17 cellular contexts compared by ENCODE assay signal in genomic region chr2:119119999-119120710, GRCh38. TPM values are rescaled to one million over a fixed set of nuclear protein-coding genes. Genes with fewer than 3 reads are reported as not detected.
A peak's percentile ranks its signal among the peaks of the same experiment; 100 is the strongest.
DNase-seq lines count a peak whose midpoint lies in the region; ATAC-seq, FAIRE-seq and TF ChIP-seq lines count a peak whose summit lies in the region.
"Had no signal": no experiment of that assay in that cellular context is flagged by ENCODE, and none has a peak within 500 bp of the region (broad histone marks: within the 10 kb centered on the region; RNA-seq: fewer than 3 reads in every experiment).

No MANE protein-coding gene starts in this region.

- peaks cover 0 to 9% of the 10 kb centered on the region in 2 donors for H3K4me1 ChIP-seq in adrenal gland (replicated peaks in 1 of 2)
- no peaks in the 10 kb centered on the region for H3K4me1 ChIP-seq in pancreas
- H3K4me1 ChIP-seq: BE2C, SJSA1 had no signal

- TF ChIP-seq CTCF in adrenal gland (IDR thresholded peaks at IDR 0.05): no peak
- TF ChIP-seq CTCF in pancreas (IDR thresholded peaks at IDR 0.05): no peak

- H3K27me3 ChIP-seq in adrenal gland: peaks cover 12% of the 10 kb centered on the region
- no peaks in the 10 kb centered on the region for H3K27me3 ChIP-seq in pancreas
- H3K27me3 ChIP-seq: BE2C had no signal

- H3K27ac ChIP-seq in adrenal gland: no peak overlapping the region
- no peak overlapping the region for H3K27ac ChIP-seq in pancreas
- H3K27ac ChIP-seq: 22Rv1, SJSA1 had no signal

- DNase-seq in DMS 273 (lab: John Stamatoyannopoulos, UW; ENCODE audit: unreplicated experiment): peak; percentile 11
- DNase-seq in DMS 273 treated with DMSO at 0.1 percent for 48 hours (lab: John Stamatoyannopoulos, UW): no peak
- peak; percentile 9 for DNase-seq in LHCN-M2 (ENCODE audit: low read depth)
- peak in 6 of 7 donors; percentile 35 to 77 (median 61) for DNase-seq in adrenal gland
- DNase-seq in pancreas: peak in 1 of 6 donors; percentile 18
- no peak for DNase-seq in GM12891 (ENCODE audit: insufficient read length, low spot score)
- no peak for DNase-seq in activated CD8-positive, alpha-beta memory T cell treated with anti-CD3 and anti-CD28 coated beads, Interleukin-2, amount 50 U/mL, for 48 hours
- DNase-seq: BE2C; CD4-positive, alpha-beta memory T cell; DND-41; HCEC 1CT; IMR-90; Kasumi-1 had no signal

- intact Hi-C loops in adrenal gland (cut with DNase I): no loop called here
- intact Hi-C loops in pancreas (cut with DNase I): no loop called here

- FAIRE-seq in pancreas (lab: Jason Lieb, UNC): no peak
- FAIRE-seq in GM12891 (lab: Jason Lieb, UNC): no peak
- FAIRE-seq: G401.6 had no signal

- H3K4me3 ChIP-seq in adrenal gland (no peak overlapping the region), pancreas (no peak overlapping the region)
- H3K4me3 ChIP-seq: SJSA1 had no signal

- H3K36me3 ChIP-seq in adrenal gland (replicated peaks in 1 of 2): no peaks in the 10 kb centered on the region
- no peaks in the 10 kb centered on the region for H3K36me3 ChIP-seq in pancreas
- H3K36me3 ChIP-seq: BE2C, SJSA1 had no signal

- WGBS in adrenal gland, 4 donors: 19 to 32% (median 24%) methylated on average over 14 of the region's 14 CpGs
- WGBS in pancreas, 2 donors: 7 to 8% methylated on average over 14 of the region's 14 CpGs

- TF ChIP-seq POLR2A in adrenal gland (IDR thresholded peaks at IDR 0.05): no peak
- TF ChIP-seq POLR2A in GM12891 (IDR thresholded peaks at IDR 0.05; ENCODE audit: low read depth, low read length): no peak

- peak; percentile 11 to 68 (median 50) for ATAC-seq in pancreas
- ATAC-seq in HG03469 (IDR thresholded peaks at IDR 0.05; ENCODE audit: unreplicated experiment): no peak

- H3K9me3 ChIP-seq in adrenal gland (replicated peaks in 1 of 3): no peaks in the 10 kb centered on the region
- no peaks in the 10 kb centered on the region for H3K9me3 ChIP-seq in pancreas
- H3K9me3 ChIP-seq: BE2C, SJSA1 had no signal

TF ChIP-seq in GM12891, 5 proteins besides CTCF, POLR2A, EP300 and RAD21:
- TF ChIP-seq POLR2AphosphoS5 (IDR thresholded peaks at IDR 0.05; ENCODE audit: low read depth, low read length): no peak
- TF ChIP-seq PAX5 (IDR thresholded peaks at IDR 0.05; ENCODE audit: insufficient read depth, low read length, severe bottlenecking): no peak
- no peak for TF ChIP-seq SPI1 (IDR thresholded peaks at IDR 0.05; ENCODE audit: low read depth, low read length)
- no peak for TF ChIP-seq POU2F2 (IDR thresholded peaks at IDR 0.05; ENCODE audit: low read depth, low read length)
- no peak for TF ChIP-seq TAF1 (IDR thresholded peaks at IDR 0.05; ENCODE audit: low read depth, low read length)
TF ChIP-seq in GM12891: peak in this region for 0.

RNA-seq across cellular contexts. Expression of gene C1QL2, which starts 38.4 kb away (rescaled TPM):
- total RNA-seq in LHCN-M2 (2014; rRNA removed) (not detected in 2 replicates), adrenal gland (not detected), pancreas (under 1 TPM in 1 of 6 donors, not detected in 5; 0.09 TPM)
- not detected for polyA plus RNA-seq in LHCN-M2 (2012)
- polyA plus RNA-seq in adrenal gland (not detected), pancreas (under 1 TPM; 0.07 to 0.15 TPM)
- polyA plus RNA-seq in GM12891 (2012; ENCODE audit: low read depth, missing spikeins): not detected
- total RNA-seq: CD4-positive, alpha-beta memory T cell; IMR-90; SJSA1 had no signal
- polyA plus RNA-seq: CD4-positive, alpha-beta memory T cell; IMR-90 had no signal

Comparison
In these comparisons a context has a peak if more than half of its experiments do, and no peak if none do; other contexts are left out.
1. DNase-seq: peak in DMS 273 (single experiment), LHCN-M2 (single experiment) and adrenal gland (6 of 7); none in DMS 273 treated with DMSO at 0.1 percent for 48 hours (single experiment), GM12891 (single experiment) and activated CD8-positive, alpha-beta memory T cell treated with anti-CD3 and anti-CD28 coated beads, Interleukin-2, amount 50 U/mL, for 48 hours (single experiment).